34 cellular contexts compared by ENCODE assay signal in genomic region chr1:205570796-205571537, GRCh38.
A peak's percentile ranks its signal among the peaks of the same experiment; 100 is the strongest.
DNase-seq lines count a peak whose midpoint lies in the region; ATAC-seq, FAIRE-seq and TF ChIP-seq lines count a peak whose summit lies in the region.
"Had no signal": no experiment of that assay in that cellular context is flagged by ENCODE, and none has a peak within 500 bp of the region (broad histone marks: within the 10 kb centered on the region; RNA-seq: fewer than 3 reads in every experiment).

No MANE protein-coding gene starts in this region.

- H3K27me3 Mint-ChIP-seq in activated CD8-positive, alpha-beta memory T cell treated with anti-CD3 and anti-CD28 coated beads, Interleukin-2, amount 10 ng/mL, durations not matched to agents 7 days and 5 days: peaks cover 59% of the 10 kb centered on the region
- peaks cover 54% of the 10 kb centered on the region for H3K27me3 Mint-ChIP-seq in progenitor cell of endocrine pancreas

- no peak overlapping the region for H3K27ac ChIP-seq in keratinocyte (ENCODE audit: control insufficient read depth, insufficient read depth, low read length)
- H3K27ac ChIP-seq: 22Rv1, C4-2B, esophagus muscularis mucosa, heart right ventricle, lower lobe of right lung had no signal

- H3K9me3 ChIP-seq in keratinocyte (ENCODE audit: control insufficient read depth, low read depth, low read length): no peaks in the 10 kb centered on the region
- H3K9me3 ChIP-seq: esophagus muscularis mucosa, heart right ventricle, lower lobe of right lung, mucosa of descending colon had no signal

- H3K79me2 ChIP-seq in keratinocyte (ENCODE audit: control insufficient read depth, insufficient read depth, low read length): no peaks in the 10 kb centered on the region

- no peak overlapping the region for H2AFZ ChIP-seq in keratinocyte (ENCODE audit: control insufficient read depth, low read length)

- CTCF ChIA-PET in activated CD8-positive, alpha-beta memory T cell treated with anti-CD3 and anti-CD28 coated beads, Interleukin-2, amount 10 ng/mL, durations not matched to agents 7 days and 5 days (lab: Charles Lee): interaction anchor here (1.2 to 4.7 kb wide), 6 partner anchors 20 to 175 kb away, joined by 3 to 24 read pairs (median 4); no protein-coding TSS in a partner anchor

- no peak overlapping the region for H3K27ac Mint-ChIP-seq in activated CD8-positive, alpha-beta memory T cell treated with anti-CD3 and anti-CD28 coated beads, Interleukin-2, amount 10 ng/mL, durations not matched to agents 7 days and 5 days
- no peak overlapping the region for H3K27ac Mint-ChIP-seq in progenitor cell of endocrine pancreas
- H3K27ac Mint-ChIP-seq: activated naive CD8-positive, alpha-beta T cell treated with anti-CD3 and anti-CD28 coated beads, Interleukin-2, amount 50 U/mL, for 24 hours; activated T-cell treated with anti-CD3 and anti-CD28 coated beads, Interleukin-2, amount 50 U/mL, for 24 hours; nephron; stimulated activated effector memory CD8-positive, alpha-beta T cell treated with anti-CD3 and anti-CD28 coated beads, Interleukin-12 subunit alpha, Interleukin-12 subunit beta, amount 100 ng/mL, for 72 hours had no signal

- no peaks in the 10 kb centered on the region for H3K4me1 ChIP-seq in keratinocyte (ENCODE audit: control insufficient read depth, extremely low read depth, insufficient read depth, low read length)

- no peak for ATAC-seq in activated CD8-positive, alpha-beta memory T cell treated with anti-CD3 and anti-CD28 coated beads, Interleukin-2, amount 10 ng/mL, durations not matched to agents 7 days and 5 days
- ATAC-seq: activated naive CD8-positive, alpha-beta T cell treated with anti-CD3 and anti-CD28 coated beads, Interleukin-2, amount 50 U/mL, for 24 hours; heart right ventricle; lower lobe of right lung; mucosa of descending colon; Panc1; stimulated activated effector memory CD8-positive, alpha-beta T cell treated with anti-CD3 and anti-CD28 coated beads, Interleukin-12 subunit alpha, Interleukin-12 subunit beta, amount 100 ng/mL, for 72 hours had no signal

- peak; percentile 79 for FAIRE-seq in keratinocyte (lab: Jason Lieb, UNC)
- FAIRE-seq: astrocyte, frontal cortex had no signal

- no peak overlapping the region for H3K4me3 Mint-ChIP-seq in activated CD8-positive, alpha-beta memory T cell treated with anti-CD3 and anti-CD28 coated beads, Interleukin-2, amount 10 ng/mL, durations not matched to agents 7 days and 5 days
- H3K4me3 Mint-ChIP-seq in progenitor cell of endocrine pancreas (ENCODE audit: low read depth): no peak overlapping the region
- H3K4me3 Mint-ChIP-seq: activated naive CD8-positive, alpha-beta T cell treated with anti-CD3 and anti-CD28 coated beads, Interleukin-2, amount 50 U/mL, for 24 hours; activated T-cell treated with anti-CD3 and anti-CD28 coated beads, Interleukin-2, amount 50 U/mL, for 24 hours; stimulated activated effector memory CD8-positive, alpha-beta T cell treated with anti-CD3 and anti-CD28 coated beads, Interleukin-12 subunit alpha, Interleukin-12 subunit beta, amount 100 ng/mL, for 72 hours had no signal

- H3K9ac ChIP-seq in keratinocyte (ENCODE audit: control insufficient read depth, extremely low read depth, insufficient read depth, low read length): no peak overlapping the region

- H3K4me1 Mint-ChIP-seq in activated CD8-positive, alpha-beta memory T cell treated with anti-CD3 and anti-CD28 coated beads, Interleukin-2, amount 10 ng/mL, durations not matched to agents 7 days and 5 days: peaks cover 4% of the 10 kb centered on the region
- peaks cover 20% of the 10 kb centered on the region for H3K4me1 Mint-ChIP-seq in progenitor cell of endocrine pancreas (ENCODE audit: low read depth)
- H3K4me1 Mint-ChIP-seq: stimulated activated effector memory CD8-positive, alpha-beta T cell treated with anti-CD3 and anti-CD28 coated beads, Interleukin-12 subunit alpha, Interleukin-12 subunit beta, amount 100 ng/mL, for 72 hours had no signal

- H3K4me3 ChIP-seq in keratinocyte (ENCODE audit: control insufficient read depth in 2 of 3, extremely low read depth in 1 of 3, insufficient read depth in 2 of 3, low read depth in 1 of 3, low read length in 3 of 3): no peak overlapping the region
- H3K4me3 ChIP-seq: esophagus muscularis mucosa, heart right ventricle, mucosa of descending colon had no signal

- dilution Hi-C loops in keratinocyte (cut with MboI; ENCODE audit: extremely low pct_ligation_motif_present, low sequenced_read_pairs): no loop called here

- no peaks in the 10 kb centered on the region for H3K9me3 Mint-ChIP-seq in activated CD8-positive, alpha-beta memory T cell treated with anti-CD3 and anti-CD28 coated beads, Interleukin-2, amount 10 ng/mL, durations not matched to agents 7 days and 5 days (ENCODE audit: low read depth)
- H3K9me3 Mint-ChIP-seq in progenitor cell of endocrine pancreas (ENCODE audit: low read depth): no peaks in the 10 kb centered on the region
- H3K9me3 Mint-ChIP-seq: activated naive CD8-positive, alpha-beta T cell treated with anti-CD3 and anti-CD28 coated beads, Interleukin-2, amount 50 U/mL, for 24 hours; activated T-cell treated with anti-CD3 and anti-CD28 coated beads, Interleukin-2, amount 50 U/mL, for 24 hours; nephron; stimulated activated effector memory CD8-positive, alpha-beta T cell treated with anti-CD3 and anti-CD28 coated beads, Interleukin-12 subunit alpha, Interleukin-12 subunit beta, amount 100 ng/mL, for 72 hours had no signal

- H3K27me3 ChIP-seq in keratinocyte (ENCODE audit: control insufficient read depth, extremely low read depth, insufficient read depth, low read length): peaks cover 65% of the 10 kb centered on the region

- H3K36me3 ChIP-seq in keratinocyte (ENCODE audit: control insufficient read depth in 2 of 2, extremely low read depth in 1 of 2, insufficient read depth in 2 of 2, low read length in 2 of 2): no peaks in the 10 kb centered on the region
- H3K36me3 ChIP-seq: esophagus muscularis mucosa, heart right ventricle, lower lobe of right lung had no signal

- H3K36me3 Mint-ChIP-seq in activated CD8-positive, alpha-beta memory T cell treated with anti-CD3 and anti-CD28 coated beads, Interleukin-2, amount 10 ng/mL, durations not matched to agents 7 days and 5 days: no peaks in the 10 kb centered on the region
- H3K36me3 Mint-ChIP-seq in progenitor cell of endocrine pancreas (ENCODE audit: insufficient read depth): no peaks in the 10 kb centered on the region
- H3K36me3 Mint-ChIP-seq: stimulated activated effector memory CD8-positive, alpha-beta T cell treated with anti-CD3 and anti-CD28 coated beads, Interleukin-12 subunit alpha, Interleukin-12 subunit beta, amount 100 ng/mL, for 72 hours had no signal

- H4K20me1 ChIP-seq in keratinocyte (ENCODE audit: control insufficient read depth, extremely low read depth, insufficient read depth, low read length): no peaks in the 10 kb centered on the region

- no peaks in the 10 kb centered on the region for H3K9me1 ChIP-seq in keratinocyte (ENCODE audit: control insufficient read depth, extremely low read depth, insufficient read depth, low read length)

- no peak for TF ChIP-seq CTCF in GM13976 (IDR thresholded peaks at IDR 0.05; ENCODE audit: borderline replicate concordance, control extremely low read depth, extremely low read depth, insufficient read depth, missing control alignments)
- TF ChIP-seq CTCF in keratinocyte (optimal IDR thresholded peaks at IDR 0.05 in 1 of 3, IDR thresholded peaks at IDR 0.05 in 1 of 3, conservative IDR thresholded peaks at IDR 0.05 in 1 of 3; ENCODE audit: extremely low read depth in 1 of 3, insufficient read depth in 2 of 3, low read length in 3 of 3): no peak
- TF ChIP-seq CTCF in progenitor cell of endocrine pancreas (IDR thresholded peaks at IDR 0.05; ENCODE audit: unreplicated experiment): no peak

- DNase-seq in DMS53 (lab: John Stamatoyannopoulos, UW) (peak; percentile 46), DMS53 treated with DMSO at 0.1 percent for 48 hours (lab: John Stamatoyannopoulos, UW; ENCODE audit: unreplicated experiment) (no peak), GM13976 (ENCODE audit: low spot score) (peak; percentile 9), keratinocyte (ENCODE audit: low read depth, low spot score) (no peak), iPS-NIHi11 (ENCODE audit: low spot score) (no peak), NCI-H1694 treated with DMSO at 0.1 percent for 48 hours (lab: John Stamatoyannopoulos, UW) (no peak), progenitor cell of endocrine pancreas (ENCODE audit: low spot score, unreplicated experiment) (no peak)
- DNase-seq in activated CD8-positive, alpha-beta memory T cell treated with anti-CD3 and anti-CD28 coated beads, Interleukin-2, amount 10 ng/mL, durations not matched to agents 7 days and 5 days: peak; percentile 31
- DNase-seq: activated CD4-positive, alpha-beta T cell treated with anti-CD3 and anti-CD28 coated beads for 48 hours; activated gamma-delta T cell treated with Interleukin-2 at 50 U/mL for 16 hours; activated naive CD8-positive, alpha-beta T cell treated with anti-CD3 and anti-CD28 coated beads, Interleukin-2, amount 50 U/mL, for 24 hours; activated T-cell treated with anti-CD3 and anti-CD28 coated beads, Interleukin-2, amount 50 U/mL, for 24 hours; caudate nucleus; COR-L47; cortex of kidney; DND-41; heart right ventricle; kidney glomerular epithelial cell; lower lobe of right lung; mucosa of descending colon; NCI-H1092 treated with DMSO at 0.1 percent for 48 hours; NCI-H1930; SIG-M5; stimulated activated CD4-positive, alpha-beta T cell treated with anti-CD3 and anti-CD28 coated beads, Interleukin-15, amount 100 ng/mL, for 24 hours; stimulated activated CD4-positive, alpha-beta T cell treated with anti-CD3 and anti-CD28 coated beads, Interleukin-4, amount 100 ng/mL, for 4 hours; SW 1271 had no signal

- H3K4me2 ChIP-seq in keratinocyte (ENCODE audit: control insufficient read depth, extremely low read depth, insufficient read depth, low read depth, low read length): no peak overlapping the region

- in situ Hi-C loops in GM13976 (cut with MboI; ENCODE audit: low sequenced_read_pairs, unreplicated experiment): no loop called here

Comparison
In these comparisons a context has a peak if more than half of its experiments do, and no peak if none do; other contexts are left out.
1. DNase-seq: peak in DMS53 (single experiment), GM13976 (single experiment) and activated CD8-positive, alpha-beta memory T cell treated with anti-CD3 and anti-CD28 coated beads, Interleukin-2, amount 10 ng/mL, durations not matched to agents 7 days and 5 days (single experiment); none in DMS53 treated with DMSO at 0.1 percent for 48 hours (single experiment), keratinocyte (single experiment), iPS-NIHi11 (single experiment), NCI-H1694 treated with DMSO at 0.1 percent for 48 hours (single experiment) and progenitor cell of endocrine pancreas (single experiment).